ENCODE assay signal across 18 cellular contexts in the genomic region with DNA sequence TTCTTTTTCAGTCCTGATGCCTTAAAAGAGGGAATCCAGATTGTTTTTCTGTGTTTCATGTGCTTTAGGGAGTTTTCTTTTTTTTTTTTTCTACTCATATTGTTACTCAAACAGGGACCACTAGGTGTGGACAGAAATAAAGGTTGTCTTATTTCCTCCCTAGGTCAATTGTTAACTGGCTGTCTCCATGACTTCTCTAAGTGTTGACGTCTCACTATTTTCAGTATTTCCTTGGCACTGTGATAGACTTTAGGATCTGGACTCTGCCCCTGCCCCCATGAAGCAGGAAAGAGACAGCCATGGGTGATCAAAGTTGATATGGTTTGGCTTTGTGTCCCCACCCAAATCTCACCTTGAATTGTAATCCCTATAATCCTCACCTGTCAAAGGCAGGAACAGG.
"Had no signal": no experiment of that assay in that cellular context is flagged by ENCODE, and none has a peak within 500 bp of the region (broad histone marks: within the 10 kb centered on the region; RNA-seq: fewer than 3 reads in every experiment).

No MANE protein-coding gene starts in this region.

- H3K27me3 ChIP-seq: right atrium auricular region, sigmoid colon, spleen, testis, tibial nerve had no signal

- H3K4me1 Mint-ChIP-seq: stimulated activated naive B cell treated with anti-CD40 and anti-IgM and Interleukin-4, amounts not matched to agents 10 μg/mL and 1 μg/mL and 100 μg/mL, for 72 hours; stimulated activated naive CD8-positive, alpha-beta T cell treated with anti-CD3 and anti-CD28 coated beads, Interleukin-15, amount 100 ng/mL, for 72 hours had no signal

- H3K27me3 Mint-ChIP-seq: stimulated activated naive CD8-positive, alpha-beta T cell treated with anti-CD3 and anti-CD28 coated beads, Interleukin-15, amount 100 ng/mL, for 72 hours had no signal

- H3K36me3 ChIP-seq: right atrium auricular region, sigmoid colon, spleen, tibial nerve had no signal

- H3K36me3 Mint-ChIP-seq: natural killer cell treated with Interleukin-12 subunit alpha and Interleukin-12 subunit beta and Interleukin-15 and Interleukin-18, amount 100 ng/mL, for 72 hours had no signal

- H3K4me1 ChIP-seq: psoas muscle, right atrium auricular region, sigmoid colon, spleen, testis, tibial nerve had no signal

- H3K9me3 ChIP-seq: psoas muscle, right atrium auricular region, sigmoid colon, spleen, testis had no signal

- H3K27ac Mint-ChIP-seq: natural killer cell treated with Interleukin-12 subunit alpha and Interleukin-12 subunit beta and Interleukin-15 and Interleukin-18, amount 100 ng/mL, for 72 hours; stimulated activated naive B cell treated with anti-CD40 and anti-IgM and Interleukin-4, amounts not matched to agents 10 μg/mL and 1 μg/mL and 100 μg/mL, for 72 hours; stimulated activated naive CD8-positive, alpha-beta T cell treated with anti-CD3 and anti-CD28 coated beads, Interleukin-15, amount 100 ng/mL, for 72 hours had no signal

- H3K4me3 ChIP-seq: coronary artery, psoas muscle, right atrium auricular region, sigmoid colon, spleen, testis, tibial nerve had no signal

- H3K27ac ChIP-seq: coronary artery, psoas muscle, right atrium auricular region, sigmoid colon, spleen, testis, tibial nerve had no signal

- DNase-seq: central memory CD4-positive, alpha-beta T cell; effector CD4-positive, alpha-beta T cell; foreskin melanocyte; hippocampal formation; occipital lobe; psoas muscle; sigmoid colon; spleen; stimulated activated CD4-positive, alpha-beta T cell treated with anti-CD3 and anti-CD28 coated beads, Interleukin-15, amount 100 ng/mL, for 24 hours; stimulated activated CD4-positive, alpha-beta T cell treated with anti-CD3 and anti-CD28 coated beads, Interleukin-1b, Interleukin-23, amount 100 ng/mL, for 48 hours; stimulated activated CD4-positive, alpha-beta T cell treated with anti-CD3 and anti-CD28 coated beads, Interleukin-4, amount 100 ng/mL, for 4 hours; stimulated activated naive B cell treated with anti-CD40 and anti-IgM and Interleukin-4, amounts not matched to agents 10 μg/mL and 1 μg/mL and 100 μg/mL, for 72 hours; stimulated activated naive CD8-positive, alpha-beta T cell treated with anti-CD3 and anti-CD28 coated beads, Interleukin-15, amount 100 ng/mL, for 72 hours; testis had no signal

- H3K4me3 Mint-ChIP-seq: natural killer cell treated with Interleukin-12 subunit alpha and Interleukin-12 subunit beta and Interleukin-15 and Interleukin-18, amount 100 ng/mL, for 72 hours; stimulated activated naive B cell treated with anti-CD40 and anti-IgM and Interleukin-4, amounts not matched to agents 10 μg/mL and 1 μg/mL and 100 μg/mL, for 72 hours; stimulated activated naive CD8-positive, alpha-beta T cell treated with anti-CD3 and anti-CD28 coated beads, Interleukin-15, amount 100 ng/mL, for 72 hours had no signal
